Comparison of ENCODE assay signal across 9 cellular contexts in the genomic region with DNA sequence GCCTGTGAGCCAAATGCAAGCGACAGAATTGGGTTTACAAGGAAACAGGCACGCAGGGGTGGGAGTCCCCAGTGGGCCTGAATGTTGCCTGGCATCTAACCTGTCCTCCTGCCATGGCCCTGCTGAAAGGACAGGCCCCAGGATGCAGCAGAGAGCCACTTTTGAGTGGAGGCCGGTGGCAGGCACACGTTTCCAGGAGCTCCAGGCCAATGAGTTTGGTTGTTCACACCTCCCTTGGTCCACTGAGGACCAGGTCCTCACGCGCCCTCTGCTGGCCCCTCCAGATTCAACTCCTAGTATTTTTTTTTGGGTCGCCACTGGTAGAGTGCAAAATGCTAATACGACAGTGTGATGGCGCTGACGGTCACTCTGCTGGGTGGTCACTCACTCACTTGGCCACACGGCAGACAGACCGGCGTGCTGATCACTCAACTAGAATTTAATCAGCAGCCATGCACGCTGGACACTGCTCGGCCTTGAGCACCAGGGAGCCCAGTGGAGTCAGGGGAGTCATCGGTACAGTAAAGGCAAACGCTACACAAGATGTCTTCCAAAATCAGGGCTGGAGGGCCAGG.
DNase-seq lines count a peak whose midpoint lies in the region; ATAC-seq and TF ChIP-seq lines count a peak whose summit lies in the region.
"Had no signal": no experiment of that assay in that cellular context is flagged by ENCODE, and none has a peak within 500 bp of the region (broad histone marks: within the 10 kb centered on the region; RNA-seq: fewer than 3 reads in every experiment).

No MANE protein-coding gene starts in this region.

- CTCF ChIA-PET in Caco-2 (lab: Charles Lee) (interaction anchor here (0.6 to 2.3 kb wide), 13 partner anchors 27 to 636 kb away, joined by 3 to 20 read pairs (median 4); no protein-coding TSS in a partner anchor), HEK293T (lab: Yijun Ruan, JAX) (interaction anchor here (0.5 to 1.0 kb wide), 9 partner anchors 9 to 435 kb away, joined by 3 to 7 read pairs (median 4); no protein-coding TSS in a partner anchor)

- TF ChIP-seq CTCF in Caco-2 (IDR thresholded peaks at IDR 0.05; ENCODE audit: insufficient read depth in 1 of 2, low read depth in 1 of 2, low read length in 1 of 2, severe bottlenecking in 1 of 2, unreplicated experiment in 1 of 2) = peak; percentile 85 to 97
- TF ChIP-seq CTCF in esophagus squamous epithelium (IDR thresholded peaks at IDR 0.05) = peak; percentile 24 to 72 (median 56)
- peak; percentile 87 for TF ChIP-seq CTCF in neural progenitor cell (IDR thresholded peaks at IDR 0.05)
- peak; percentile 51 to 64 (median 61) for TF ChIP-seq CTCF in tibial nerve (IDR thresholded peaks at IDR 0.05)

- 28 to 88% methylated on average over 5 to 11 of the region's 17 CpGs for WGBS in esophagus squamous epithelium, 2 donors
- WGBS in tibial nerve, 2 donors = 49 to 58% methylated on average over 12 to 14 of the region's 17 CpGs

- H3K27ac ChIP-seq in esophagus squamous epithelium = no peak overlapping the region
- no peak overlapping the region for H3K27ac ChIP-seq in neural progenitor cell
- H3K27ac ChIP-seq in tibial nerve = no peak overlapping the region

- H3K36me3 ChIP-seq in Caco-2 (ENCODE audit: control insufficient read depth, insufficient read depth, low read length) (peaks cover 12% of the 10 kb centered on the region), NT2/D1 (ENCODE audit: insufficient read depth, insufficient read length, low read length) (no peaks in the 10 kb centered on the region), esophagus squamous epithelium (peaks cover 0 to 67% (median 0%) of the 10 kb centered on the region in 3 donors), neural progenitor cell (no peaks in the 10 kb centered on the region), tibial nerve (peaks cover 0 to 12% (median 0%) of the 10 kb centered on the region in 3 donors)

- no peak for TF ChIP-seq EP300 in tibial nerve (IDR thresholded peaks at IDR 0.05)

- no peak for ATAC-seq in HG02970 (IDR thresholded peaks at IDR 0.05; ENCODE audit: low FRiP score, unreplicated experiment)

- no peak overlapping the region for H3K4me3 ChIP-seq in Caco-2 (ENCODE audit: low read depth, low read length)
- H3K4me3 ChIP-seq in NT2/D1 (ENCODE audit: insufficient read length, low read depth) = no peak overlapping the region
- H3K4me3 ChIP-seq in esophagus squamous epithelium = no peak overlapping the region
- no peak overlapping the region for H3K4me3 ChIP-seq in neural progenitor cell
- H3K4me3 ChIP-seq in tibial nerve = no peak overlapping the region

- H2AFZ ChIP-seq in neural progenitor cell (replicated peaks) = no peak overlapping the region

- POLR2A ChIA-PET in Caco-2 (lab: Charles Lee) (no interaction called here), HEK293T (lab: Yijun Ruan, JAX) (no interaction called here)

- H3K27me3 ChIP-seq in Caco-2 (replicated peaks; ENCODE audit: control insufficient read depth, insufficient read depth, low read length) (no peaks in the 10 kb centered on the region), NT2/D1 (ENCODE audit: insufficient read depth, insufficient read length) (no peaks in the 10 kb centered on the region), esophagus squamous epithelium (no peaks in the 10 kb centered on the region), neural progenitor cell (no peaks in the 10 kb centered on the region), tibial nerve (no peaks in the 10 kb centered on the region)

- DNase-seq in Caco-2 = peak; percentile 83 to 86
- DNase-seq in HEK293T (ENCODE audit: extremely low spot score) = peak; percentile 79
- peak; percentile 83 for DNase-seq in NT2/D1 (ENCODE audit: low read depth, low spot score)
- peak; percentile 36 for DNase-seq in activated CD8-positive, alpha-beta memory T cell treated with anti-CD3 and anti-CD28 coated beads, Interleukin-2, amount 50 U/mL, for 24 hours (ENCODE audit: extremely low read depth)
- no peak for DNase-seq in esophagus squamous epithelium (lab: John Stamatoyannopoulos, UW)
- DNase-seq in neural progenitor cell (ENCODE audit: low spot score) = peak; percentile 92
- peak; percentile 18 to 53 for DNase-seq in tibial nerve (ENCODE audit: low spot score in 2 of 2)

- H3K4me1 ChIP-seq in Caco-2 (peaks cover 3% of the 10 kb centered on the region; the same call in 1 of the 2 replicates), NT2/D1 (ENCODE audit: insufficient read depth, insufficient read length) (peaks cover 2% of the 10 kb centered on the region), esophagus squamous epithelium (peaks cover 0 to 3% (median 0%) of the 10 kb centered on the region in 3 donors), neural progenitor cell (peaks cover 5% of the 10 kb centered on the region), tibial nerve (peaks cover 0 to 8% (median 0%) of the 10 kb centered on the region in 4 donors)

- no peaks in the 10 kb centered on the region for H3K79me2 ChIP-seq in neural progenitor cell (ENCODE audit: low read depth)

- no peaks in the 10 kb centered on the region for H4K20me1 ChIP-seq in neural progenitor cell (ENCODE audit: low read depth)

- H3K4me2 ChIP-seq in neural progenitor cell = no peak overlapping the region

- TF ChIP-seq POLR2A in esophagus squamous epithelium (IDR thresholded peaks at IDR 0.05) (no peak), tibial nerve (IDR thresholded peaks at IDR 0.05) (no peak)

- H3K36me3 Mint-ChIP-seq in Caco-2 (ENCODE audit: insufficient read depth, unreplicated experiment) (peaks cover 63% of the 10 kb centered on the region), neural progenitor cell (peaks cover 9% of the 10 kb centered on the region)
- H3K36me3 Mint-ChIP-seq: activated naive CD4-positive, alpha-beta T cell treated with anti-CD3 and anti-CD28 coated beads, Interleukin-2, amount 50 U/mL, for 24 hours had no signal

- H3F3A ChIP-seq in neural progenitor cell (ENCODE audit: low read depth) = no peaks in the 10 kb centered on the region

- H3K4me1 Mint-ChIP-seq in Caco-2 (ENCODE audit: low read depth, unreplicated experiment) (no peaks in the 10 kb centered on the region), neural progenitor cell (peaks cover 12% of the 10 kb centered on the region)
- H3K4me1 Mint-ChIP-seq: activated naive CD4-positive, alpha-beta T cell treated with anti-CD3 and anti-CD28 coated beads, Interleukin-2, amount 50 U/mL, for 24 hours had no signal

- no peak overlapping the region for H3K4me3 Mint-ChIP-seq in Caco-2 (ENCODE audit: unreplicated experiment)
- no peak overlapping the region for H3K4me3 Mint-ChIP-seq in neural progenitor cell
- H3K4me3 Mint-ChIP-seq: activated naive CD4-positive, alpha-beta T cell treated with anti-CD3 and anti-CD28 coated beads, Interleukin-2, amount 50 U/mL, for 24 hours had no signal

- H3K27me3 Mint-ChIP-seq in Caco-2 (ENCODE audit: insufficient read depth, unreplicated experiment) = no peaks in the 10 kb centered on the region
- peaks cover 2% of the 10 kb centered on the region for H3K27me3 Mint-ChIP-seq in neural progenitor cell (ENCODE audit: insufficient read depth, low read depth)
- H3K27me3 Mint-ChIP-seq: activated naive CD4-positive, alpha-beta T cell treated with anti-CD3 and anti-CD28 coated beads, Interleukin-2, amount 50 U/mL, for 24 hours had no signal

- H3K27ac Mint-ChIP-seq in Caco-2 (ENCODE audit: unreplicated experiment) = no peak overlapping the region
- no peak overlapping the region for H3K27ac Mint-ChIP-seq in neural progenitor cell
- H3K27ac Mint-ChIP-seq: activated naive CD4-positive, alpha-beta T cell treated with anti-CD3 and anti-CD28 coated beads, Interleukin-2, amount 50 U/mL, for 24 hours had no signal

- no peak overlapping the region for H3K9ac ChIP-seq in NT2/D1 (ENCODE audit: insufficient read length, low read depth)
- no peak overlapping the region for H3K9ac ChIP-seq in neural progenitor cell

- H3K9me3 Mint-ChIP-seq in Caco-2 (ENCODE audit: unreplicated experiment) = no peaks in the 10 kb centered on the region
- H3K9me3 Mint-ChIP-seq in neural progenitor cell = no peaks in the 10 kb centered on the region
- H3K9me3 Mint-ChIP-seq: activated naive CD4-positive, alpha-beta T cell treated with anti-CD3 and anti-CD28 coated beads, Interleukin-2, amount 50 U/mL, for 24 hours had no signal

- intact Hi-C loops in Caco-2 (cut with micrococcal nuclease; ENCODE audit: unreplicated experiment) = loop anchor here (1.0 to 5.0 kb wide), 3 partner anchors 252 to 637 kb away; no protein-coding TSS in a partner anchor
- intact Hi-C loops in esophagus squamous epithelium (cut with DNase I) = no loop called here

- BruUV-seq in Caco-2 (replicated peaks; lab: Mats Ljungman, UMichigan) = no TSS peak

- no peaks in the 10 kb centered on the region for H3K9me3 ChIP-seq in Caco-2
- no peaks in the 10 kb centered on the region for H3K9me3 ChIP-seq in NT2/D1 (ENCODE audit: insufficient read depth, low read length)
- H3K9me3 ChIP-seq in esophagus squamous epithelium = no peaks in the 10 kb centered on the region
- H3K9me3 ChIP-seq in neural progenitor cell (ENCODE audit: low read depth) = no peaks in the 10 kb centered on the region
- no peaks in the 10 kb centered on the region for H3K9me3 ChIP-seq in tibial nerve

TF ChIP-seq in HEK293T, 16 proteins besides CTCF, POLR2A, EP300 and RAD21:
- no peak for TF ChIP-seq HDGF (IDR thresholded peaks at IDR 0.05; ENCODE audit: borderline replicate concordance)
- no peak for TF ChIP-seq SP1 (IDR thresholded peaks at IDR 0.05)
- no peak for TF ChIP-seq ZNF384 (IDR thresholded peaks at IDR 0.05)
- TF ChIP-seq FOXA1 (IDR thresholded peaks at IDR 0.05) = no peak
- no peak for TF ChIP-seq ELF4 (IDR thresholded peaks at IDR 0.05)
